In genomic region chr2:51490576-51491234, GRCh38 we compare ENCODE assay signal across 1 cellular context.
TF ChIP-seq lines count a peak whose summit lies in the region.

No MANE protein-coding gene starts in this region.

TF ChIP-seq in IMR-90, 13 proteins besides CTCF, POLR2A, EP300 and RAD21 (continued from another document):
- TF ChIP-seq MAZ (IDR thresholded peaks at IDR 0.05; ENCODE audit: borderline replicate concordance, low read depth, low read length) (no peak), ELK1 (IDR thresholded peaks at IDR 0.05; ENCODE audit: borderline replicate concordance, low read depth, low read length) (no peak), BHLHE40 (IDR thresholded peaks at IDR 0.05; ENCODE audit: low read depth, low read length) (no peak)
TF ChIP-seq in IMR-90: peak in this region for 0.
